In genomic region chrX:155778844-155779553, GRCh38 we compare ENCODE assay signal across 23 cellular contexts.
"Had no signal": no experiment of that assay in that cellular context is flagged by ENCODE, and none has a peak within 500 bp of the region (broad histone marks: within the 10 kb centered on the region; RNA-seq: fewer than 3 reads in every experiment).

No MANE protein-coding gene starts in this region.

- ATAC-seq: activated CD8-positive, alpha-beta memory T cell treated with anti-CD3 and anti-CD28 coated beads, Interleukin-2, amount 10 ng/mL, durations not matched to agents 7 days and 5 days; activated CD8-positive, alpha-beta T cell treated with anti-CD3 and anti-CD28 coated beads for 36 hours; body of pancreas; foreskin keratinocyte; left lobe of liver; naive thymus-derived CD4-positive, alpha-beta T cell; sciatic nerve; stimulated activated effector memory CD8-positive, alpha-beta T cell treated with anti-CD3 and anti-CD28 coated beads, Interleukin-12 subunit alpha, Interleukin-12 subunit beta, amount 100 ng/mL, for 72 hours; stimulated activated naive CD8-positive, alpha-beta T cell treated with anti-CD3 and anti-CD28 coated beads, Interleukin-15, amount 100 ng/mL, for 72 hours had no signal

- H3K27ac ChIP-seq: body of pancreas, cardiac muscle cell, foreskin keratinocyte, tibial nerve, WERI-Rb-1 had no signal

- DNase-seq: activated CD4-positive, alpha-beta T cell treated with anti-CD3 and anti-CD28 coated beads, Interleukin-2, amount 10 ng/mL, durations not matched to agents 7 days and 5 days; activated CD4-positive, CD25-positive, alpha-beta regulatory T cell treated with anti-CD3 and anti-CD28 coated beads, Interleukin-2, amount 50 U/mL, for 72 hours; activated CD8-positive, alpha-beta memory T cell treated with anti-CD3 and anti-CD28 coated beads, Interleukin-2, amount 10 ng/mL, durations not matched to agents 7 days and 5 days; activated CD8-positive, alpha-beta T cell treated with anti-CD3 and anti-CD28 coated beads for 36 hours; activated effector memory CD4-positive, alpha-beta T cell treated with anti-CD3 and anti-CD28 coated beads, Interleukin-2, amount 50 U/mL, for 16 hours; activated naive CD4-positive, alpha-beta T cell treated with anti-CD3 and anti-CD28 coated beads, Interleukin-2, amount 10 ng/mL, durations not matched to agents 7 days and 5 days; activated T-cell treated with anti-CD3 and anti-CD28 coated beads for 4 hours; body of pancreas; erythroblast; foreskin keratinocyte; naive thymus-derived CD4-positive, alpha-beta T cell; occipital lobe; posterior cingulate gyrus; small intestine; stimulated activated CD4-positive, alpha-beta T cell treated with anti-CD3 and anti-CD28 coated beads, Interleukin-2, amount 100 ng/mL, for 24 hours; stimulated activated naive CD8-positive, alpha-beta T cell treated with anti-CD3 and anti-CD28 coated beads, Interleukin-15, amount 100 ng/mL, for 72 hours; WERI-Rb-1 had no signal

- H3K4me3 ChIP-seq: body of pancreas, cardiac muscle cell, lung, tibial nerve had no signal

- H3K27me3 ChIP-seq: body of pancreas, cardiac muscle cell, foreskin keratinocyte, tibial nerve had no signal
